20 cellular contexts compared by ENCODE assay signal in the genomic region with DNA sequence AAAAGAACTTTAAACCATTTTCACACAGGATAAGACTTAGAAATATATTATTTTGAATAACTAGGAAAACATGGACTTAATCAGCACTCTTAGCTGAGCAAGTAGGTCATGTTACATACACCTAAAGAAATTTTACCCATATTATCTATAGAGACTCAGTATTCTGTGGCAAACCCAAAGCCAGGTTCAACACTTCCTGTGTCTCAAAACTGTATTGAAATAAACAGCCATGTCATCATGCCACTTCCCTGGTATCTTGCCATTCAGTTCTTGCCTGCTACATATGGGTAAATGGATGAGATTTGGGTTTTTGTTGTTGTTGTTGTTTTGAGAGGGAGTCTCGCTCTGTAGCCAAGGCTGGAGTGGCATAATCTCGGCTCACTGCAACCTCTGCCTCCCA.
DNase-seq lines count a peak whose midpoint lies in the region; ATAC-seq lines count a peak whose summit lies in the region.
"Had no signal": no experiment of that assay in that cellular context is flagged by ENCODE, and none has a peak within 500 bp of the region (broad histone marks: within the 10 kb centered on the region; RNA-seq: fewer than 3 reads in every experiment).

No MANE protein-coding gene starts in this region.

- peaks cover 7% of the 10 kb centered on the region for H3K4me1 Mint-ChIP-seq in activated CD4-positive, alpha-beta T cell treated with anti-CD3 and anti-CD28 coated beads, Interleukin-2, amount 10 ng/mL, durations not matched to agents 7 days and 5 days
- peaks cover 7% of the 10 kb centered on the region for H3K4me1 Mint-ChIP-seq in activated T-helper 17 cell treated with anti-CD3 and anti-CD28 coated beads, Interleukin-2, amount 50 U/mL, for 72 hours
- H3K4me1 Mint-ChIP-seq in stimulated activated effector memory CD8-positive, alpha-beta T cell treated with anti-CD3 and anti-CD28 coated beads, Interleukin-12 subunit alpha, Interleukin-12 subunit beta, amount 100 ng/mL, for 72 hours, result peaks cover 13% of the 10 kb centered on the region

- H3K27ac Mint-ChIP-seq in activated CD4-positive, alpha-beta T cell treated with anti-CD3 and anti-CD28 coated beads, Interleukin-2, amount 10 ng/mL, durations not matched to agents 7 days and 5 days, result peak overlapping the region; percentile 50
- no peak overlapping the region for H3K27ac Mint-ChIP-seq in activated T-helper 17 cell treated with anti-CD3 and anti-CD28 coated beads, Interleukin-2, amount 50 U/mL, for 72 hours
- H3K27ac Mint-ChIP-seq in stimulated activated effector memory CD8-positive, alpha-beta T cell treated with anti-CD3 and anti-CD28 coated beads, Interleukin-12 subunit alpha, Interleukin-12 subunit beta, amount 100 ng/mL, for 72 hours, result peak overlapping the region; percentile 16

- H3K36me3 Mint-ChIP-seq in activated CD4-positive, alpha-beta T cell treated with anti-CD3 and anti-CD28 coated beads, Interleukin-2, amount 10 ng/mL, durations not matched to agents 7 days and 5 days (ENCODE audit: low read depth), result peaks cover 5% of the 10 kb centered on the region
- H3K36me3 Mint-ChIP-seq in activated T-helper 17 cell treated with anti-CD3 and anti-CD28 coated beads, Interleukin-2, amount 50 U/mL, for 72 hours (ENCODE audit: low read depth), result peaks cover 1% of the 10 kb centered on the region
- H3K36me3 Mint-ChIP-seq in stimulated activated effector memory CD8-positive, alpha-beta T cell treated with anti-CD3 and anti-CD28 coated beads, Interleukin-12 subunit alpha, Interleukin-12 subunit beta, amount 100 ng/mL, for 72 hours, result no peaks in the 10 kb centered on the region

- H3K27me3 Mint-ChIP-seq in activated CD4-positive, alpha-beta T cell treated with anti-CD3 and anti-CD28 coated beads, Interleukin-2, amount 10 ng/mL, durations not matched to agents 7 days and 5 days, result no peaks in the 10 kb centered on the region
- no peaks in the 10 kb centered on the region for H3K27me3 Mint-ChIP-seq in activated T-helper 17 cell treated with anti-CD3 and anti-CD28 coated beads, Interleukin-2, amount 50 U/mL, for 72 hours

- CTCF ChIA-PET in activated CD4-positive, alpha-beta T cell treated with anti-CD3 and anti-CD28 coated beads, Interleukin-2, amount 10 ng/mL, durations not matched to agents 7 days and 5 days (lab: Charles Lee), result no interaction called here

- no peak overlapping the region for H3K4me3 ChIP-seq in Jurkat, Clone E6-1 (ENCODE audit: low read length)
- H3K4me3 ChIP-seq: K562, SJSA1 had no signal

- no peak overlapping the region for H3K4me3 Mint-ChIP-seq in activated CD4-positive, alpha-beta T cell treated with anti-CD3 and anti-CD28 coated beads, Interleukin-2, amount 10 ng/mL, durations not matched to agents 7 days and 5 days
- H3K4me3 Mint-ChIP-seq in activated T-helper 17 cell treated with anti-CD3 and anti-CD28 coated beads, Interleukin-2, amount 50 U/mL, for 72 hours, result no peak overlapping the region
- H3K4me3 Mint-ChIP-seq in stimulated activated effector memory CD8-positive, alpha-beta T cell treated with anti-CD3 and anti-CD28 coated beads, Interleukin-12 subunit alpha, Interleukin-12 subunit beta, amount 100 ng/mL, for 72 hours, result no peak overlapping the region

- no peak for DNase-seq in activated CD4-positive, alpha-beta T cell treated with anti-CD3 and anti-CD28 coated beads, Interleukin-2, amount 10 ng/mL, durations not matched to agents 7 days and 5 days
- DNase-seq in activated CD4-positive, alpha-beta T cell treated with anti-CD3 and anti-CD28 coated beads for 48 hours, result no peak
- peak; percentile 19 for DNase-seq in Jurkat, Clone E6-1 (ENCODE audit: low read depth, low spot score)
- DNase-seq in stimulated activated effector memory CD8-positive, alpha-beta T cell treated with anti-CD3 and anti-CD28 coated beads, Interleukin-12 subunit alpha, Interleukin-12 subunit beta, amount 100 ng/mL, for 72 hours (ENCODE audit: low spot score in 2 of 2), result no peak
- DNase-seq in NCI-H187 (lab: John Stamatoyannopoulos, UW), result no peak
- DNase-seq: DMS153; DND-41; H7; MM.1S; NCI-H2029 treated with DMSO at 0.1 percent for 48 hours; NCI-H446 treated with DMSO at 0.1 percent for 48 hours; NCI-H526; NK-92 treated with Interleukin-12 subunit alpha and Interleukin-12 subunit beta, amount 100 ng/mL, for 24 hours; Right ventricle myocardium superior; RPMI8226 had no signal

- H3K9me3 Mint-ChIP-seq in activated CD4-positive, alpha-beta T cell treated with anti-CD3 and anti-CD28 coated beads, Interleukin-2, amount 10 ng/mL, durations not matched to agents 7 days and 5 days, result peaks cover 8% of the 10 kb centered on the region
- peaks cover under 1% of the 10 kb centered on the region for H3K9me3 Mint-ChIP-seq in activated T-helper 17 cell treated with anti-CD3 and anti-CD28 coated beads, Interleukin-2, amount 50 U/mL, for 72 hours
- H3K9me3 Mint-ChIP-seq in stimulated activated effector memory CD8-positive, alpha-beta T cell treated with anti-CD3 and anti-CD28 coated beads, Interleukin-12 subunit alpha, Interleukin-12 subunit beta, amount 100 ng/mL, for 72 hours, result peaks cover 5% of the 10 kb centered on the region

- POLR2A ChIA-PET in activated CD4-positive, alpha-beta T cell treated with anti-CD3 and anti-CD28 coated beads, Interleukin-2, amount 10 ng/mL, durations not matched to agents 7 days and 5 days (lab: Charles Lee), result no interaction called here

- peak; percentile 67 for ATAC-seq in activated T-helper 17 cell treated with anti-CD3 and anti-CD28 coated beads, Interleukin-2, amount 50 U/mL, for 72 hours (replicated peaks)
- peak; percentile 80 for ATAC-seq in stimulated activated effector memory CD8-positive, alpha-beta T cell treated with anti-CD3 and anti-CD28 coated beads, Interleukin-12 subunit alpha, Interleukin-12 subunit beta, amount 100 ng/mL, for 72 hours
- no peak for ATAC-seq in GM19463 (IDR thresholded peaks at IDR 0.05; ENCODE audit: unreplicated experiment)
- ATAC-seq: HepG2, K562 had no signal
